Comparison of ENCODE assay signal across 11 cellular contexts in genomic region chr14:67541448-67542387, GRCh38. TPM values are rescaled to one million over a fixed set of nuclear protein-coding genes. Genes with fewer than 3 reads are reported as not detected.
DNase-seq lines count a peak whose midpoint lies in the region; ATAC-seq and TF ChIP-seq lines count a peak whose summit lies in the region.
"Had no signal": no experiment of that assay in that cellular context is flagged by ENCODE, and none has a peak within 500 bp of the region (broad histone marks: within the 10 kb centered on the region; RNA-seq: fewer than 3 reads in every experiment).

No MANE protein-coding gene starts in this region.

- H3K4me1 Mint-ChIP-seq in T-cell = peaks cover 6 to 8% (median 6%) of the 10 kb centered on the region in 3 donors

- POLR2A ChIA-PET in T-cell (lab: Charles Lee) = interaction anchor here in 1 of 2 donors (0.5 kb wide), 1 partner anchor 304 kb away, joined by 6 read pairs; no protein-coding TSS in a partner anchor

- H3K9me3 Mint-ChIP-seq in T-cell = peaks cover 0 to 10% (median 0%) of the 10 kb centered on the region in 3 donors

- H3K9ac ChIP-seq in rectal smooth muscle tissue (ENCODE audit: low read length) = no peak overlapping the region

- H3K9me3 ChIP-seq in effector memory CD4-positive, alpha-beta T cell (ENCODE audit: control insufficient read depth, low read length) = no peaks in the 10 kb centered on the region
- no peaks in the 10 kb centered on the region for H3K9me3 ChIP-seq in left lung
- H3K9me3 ChIP-seq: esophagus squamous epithelium had no signal

- peak in 3 of 34 experiments; percentile 5 to 24 (median 13) for DNase-seq in T-cell
- no peak for DNase-seq in effector memory CD4-positive, alpha-beta T cell
- DNase-seq in D341Med (ENCODE audit: low spot score) = no peak
- DNase-seq in left lung = no peak
- DNase-seq: esophagus squamous epithelium, NCI-H1048 had no signal

- ATAC-seq in GM19438 (IDR thresholded peaks at IDR 0.05; ENCODE audit: low read depth, unreplicated experiment) (peak; percentile 86), T-cell (replicated peaks in 1 of 4) (peak in 2 of 4 experiments; percentile 34 to 73), GM21786 (IDR thresholded peaks at IDR 0.05; ENCODE audit: unreplicated experiment) (no peak), left lung (no peak)

- H3K36me3 Mint-ChIP-seq in T-cell = no peaks in the 10 kb centered on the region

- peaks cover 23 to 34% of the 10 kb centered on the region in 2 donors for H3K27me3 Mint-ChIP-seq in T-cell

- peak overlapping the region; percentile 12 to 74 for H3K27ac Mint-ChIP-seq in T-cell

- CTCF ChIA-PET in T-cell (lab: Charles Lee) = interaction anchor here in 1 of 2 donors (1.4 kb wide), 1 partner anchor 14 kb away, joined by 3 read pairs; no protein-coding TSS in a partner anchor

- intact Hi-C loops in left lung (cut with DNase I) = no loop called here

- no peaks in the 10 kb centered on the region for H3K27me3 ChIP-seq in effector memory CD4-positive, alpha-beta T cell (replicated peaks; ENCODE audit: control insufficient read depth, insufficient read depth, low read length, poor library complexity, severe bottlenecking)
- no peaks in the 10 kb centered on the region for H3K27me3 ChIP-seq in rectal smooth muscle tissue (ENCODE audit: control insufficient read depth, insufficient read depth, low read length)
- peaks cover 0 to 41% of the 10 kb centered on the region in 2 donors for H3K27me3 ChIP-seq in left lung
- H3K27me3 ChIP-seq: esophagus squamous epithelium had no signal

- TF ChIP-seq CTCF in left lung (IDR thresholded peaks at IDR 0.05) = no peak

- H3K4me3 Mint-ChIP-seq in T-cell = peak overlapping the region; percentile 67 to 75 (median 73)

- H3K4me3 ChIP-seq in effector memory CD4-positive, alpha-beta T cell (ENCODE audit: insufficient read depth, low read depth, low read length, poor library complexity, severe bottlenecking) = peak overlapping the region; percentile 7
- H3K4me3 ChIP-seq in rectal smooth muscle tissue (ENCODE audit: low read length) = peak overlapping the region; percentile 23
- H3K4me3 ChIP-seq in left lung = no peak overlapping the region
- H3K4me3 ChIP-seq: esophagus squamous epithelium had no signal

- H3K36me3 ChIP-seq in effector memory CD4-positive, alpha-beta T cell (ENCODE audit: control insufficient read depth, insufficient read depth, low read length) = no peaks in the 10 kb centered on the region
- no peaks in the 10 kb centered on the region for H3K36me3 ChIP-seq in rectal smooth muscle tissue (ENCODE audit: control insufficient read depth, insufficient read depth, low read length)
- no peaks in the 10 kb centered on the region for H3K36me3 ChIP-seq in left lung

- no peak overlapping the region for H3K27ac ChIP-seq in effector memory CD4-positive, alpha-beta T cell (ENCODE audit: insufficient read depth, low read length, poor library complexity, severe bottlenecking)
- H3K27ac ChIP-seq in rectal smooth muscle tissue (ENCODE audit: low read depth, low read length) (no peak overlapping the region), left lung (no peak overlapping the region)
- H3K27ac ChIP-seq: esophagus squamous epithelium, RWPE1 had no signal

- no peaks in the 10 kb centered on the region for H3K4me1 ChIP-seq in effector memory CD4-positive, alpha-beta T cell (ENCODE audit: control insufficient read depth, insufficient read depth, low read length, poor library complexity, severe bottlenecking)
- H3K4me1 ChIP-seq in rectal smooth muscle tissue (ENCODE audit: control insufficient read depth, insufficient read depth, low read length) (no peaks in the 10 kb centered on the region), left lung (no peaks in the 10 kb centered on the region)

RNA-seq across cellular contexts. Expression of gene PLEKHH1, which starts 8.6 kb away (rescaled TPM):
- 1 to 10 TPM in 1 of 5 donors, under 1 TPM in 4; 0.20 to 1.0 (median 0.58) TPM for total RNA-seq in T-cell
- 1 to 10 TPM; 1.2 to 2.7 TPM for total RNA-seq in left lung
- total RNA-seq: myocyte had no signal

RNA-seq across cellular contexts. Expression of gene TMEM229B, which starts 53.2 kb away (rescaled TPM):
- total RNA-seq in T-cell = 10 to 100 TPM; 19.0 to 41.7 (median 32.3) TPM
- total RNA-seq in left lung = 1 to 10 TPM; 3.1 to 7.7 TPM

RNA-seq across cellular contexts. Expression of gene PIGH, which starts 58.4 kb away (rescaled TPM):
- total RNA-seq in T-cell (10 to 100 TPM; 28.7 to 46.8 (median 35.1) TPM), left lung (10 to 100 TPM; 12.8 to 21.6 TPM)

Comparison
In these comparisons a context has a peak if more than half of its experiments do, and no peak if none do; other contexts are left out.
1. H3K4me3 ChIP-seq: peak in effector memory CD4-positive, alpha-beta T cell (single experiment) and rectal smooth muscle tissue (single experiment); none in left lung (0 of 2).